In genomic region chr1:184212649-184213314, GRCh38 we compare ENCODE assay signal across 10 cellular contexts.
DNase-seq lines count a peak whose midpoint lies in the region; ATAC-seq and TF ChIP-seq lines count a peak whose summit lies in the region.
"Had no signal": no experiment of that assay in that cellular context is flagged by ENCODE, and none has a peak within 500 bp of the region (broad histone marks: within the 10 kb centered on the region; RNA-seq: fewer than 3 reads in every experiment).

No MANE protein-coding gene starts in this region.

- no peaks in the 10 kb centered on the region for H3K4me1 ChIP-seq in SJCRH30

- no peak overlapping the region for H3K4me3 ChIP-seq in astrocyte of the cerebellum (ENCODE audit: low read depth, low read length)
- H3K4me3 ChIP-seq in SJCRH30: no peak overlapping the region

- DNase-seq in ACHN (peak; percentile 74), KBM-7 (peak; percentile 35), astrocyte of the cerebellum (ENCODE audit: low read depth) (peak; percentile 90), kidney tubule cell (ENCODE audit: low spot score) (peak; percentile 95), sciatic nerve (ENCODE audit: low spot score) (no peak), SJCRH30 (no peak), NCI-H146 treated with DMSO at 0.1 percent for 48 hours (lab: John Stamatoyannopoulos, UW; ENCODE audit: unreplicated experiment) (no peak)
- DNase-seq: C1 segment of cervical spinal cord; stimulated activated CD8-positive, alpha-beta memory T cell treated with anti-CD3 and anti-CD28 coated beads, Interleukin-4, amount 100 ng/mL, for 48 hours had no signal

- no peaks in the 10 kb centered on the region for H3K27me3 ChIP-seq in SJCRH30

- H3K36me3 ChIP-seq in SJCRH30: no peaks in the 10 kb centered on the region

- no peak overlapping the region for H3K27ac ChIP-seq in SJCRH30

- intact Hi-C loops in sciatic nerve (cut with DNase I): no loop called here

- ATAC-seq in GM18502 (IDR thresholded peaks at IDR 0.05; ENCODE audit: poor library complexity, unreplicated experiment) (no peak), sciatic nerve (no peak)

- no peaks in the 10 kb centered on the region for H3K9me3 ChIP-seq in SJCRH30 (replicated peaks)

- no peak for TF ChIP-seq CTCF in astrocyte of the cerebellum (IDR thresholded peaks at IDR 0.05; ENCODE audit: low read depth, low read length, missing control alignments)

- in situ Hi-C loops in ACHN (cut with HindIII; ENCODE audit: low pct_ligation_motif_present, low pct_unique_long_range_greater_than_20kb, low sequenced_read_pairs) (no loop called here), KBM-7 (cut with MboI; ENCODE audit: low pct_unique_long_range_greater_than_20kb, low sequenced_read_pairs) (loop anchor here (25.0 kb wide), 1 partner anchor 125 kb away; no protein-coding TSS in a partner anchor), astrocyte of the cerebellum (cut with HindIII; ENCODE audit: low sequenced_read_pairs) (loop anchor here (10.0 kb wide), 1 partner anchor 108 kb away; no protein-coding TSS in a partner anchor)

Comparison
In these comparisons a context has a peak if more than half of its experiments do, and no peak if none do; other contexts are left out.
1. DNase-seq: peak in ACHN (single experiment), KBM-7 (single experiment), astrocyte of the cerebellum (single experiment) and kidney tubule cell (single experiment); none in sciatic nerve (single experiment), SJCRH30 (0 of 2) and NCI-H146 treated with DMSO at 0.1 percent for 48 hours (single experiment).